ENCODE assay signal across 20 cellular contexts in genomic region chr12:125518074-125518473, GRCh38.
DNase-seq lines count a peak whose midpoint lies in the region; ATAC-seq, FAIRE-seq and TF ChIP-seq lines count a peak whose summit lies in the region.
"Had no signal": no experiment of that assay in that cellular context is flagged by ENCODE, and none has a peak within 500 bp of the region (broad histone marks: within the 10 kb centered on the region; RNA-seq: fewer than 3 reads in every experiment).

No MANE protein-coding gene starts in this region.

- H3K27me3 ChIP-seq in HepG2 (ENCODE audit: control insufficient read depth in 1 of 2, insufficient read depth in 2 of 2, low read length in 2 of 2): 0 out of 5 replicates have a peak, but pooled peaks cover 0 to 10% of the 10 kb centered on the region in 2 experiments
- H3K27me3 ChIP-seq in right lobe of liver: no peaks in the 10 kb centered on the region
- H3K27me3 ChIP-seq: cardiac muscle cell, upper lobe of right lung had no signal

- H3K79me2 ChIP-seq in HepG2 (ENCODE audit: insufficient read depth, low read length): no peaks in the 10 kb centered on the region

- H3K4me3 ChIP-seq in HepG2 (replicated peaks in 1 of 3; ENCODE audit: insufficient read depth in 1 of 3, low read depth in 2 of 3, low read length in 3 of 3) (no peak overlapping the region), right lobe of liver (no peak overlapping the region)
- H3K4me3 ChIP-seq: cardiac muscle cell, left ventricle myocardium inferior, smooth muscle cell, upper lobe of right lung had no signal

- H3K4me1 Mint-ChIP-seq in WTC11: no peaks in the 10 kb centered on the region
- H3K4me1 Mint-ChIP-seq: activated naive CD4-positive, alpha-beta T cell treated with anti-CD3 and anti-CD28 coated beads, Interleukin-2, amount 10 ng/mL, durations not matched to agents 7 days and 5 days had no signal

- 30% methylated on average over 2 of the region's 2 CpGs for WGBS in HepG2 (ENCODE audit: low lambda C conversion rate)
- WGBS in right lobe of liver (ENCODE audit: insufficient coverage, low coverage, low lambda C conversion rate, missing lambda C conversion rate): 11% methylated on average over 2 of the region's 2 CpGs

- H3K27me3 Mint-ChIP-seq in WTC11 (ENCODE audit: low read depth): no peaks in the 10 kb centered on the region
- H3K27me3 Mint-ChIP-seq: activated naive CD4-positive, alpha-beta T cell treated with anti-CD3 and anti-CD28 coated beads, Interleukin-2, amount 10 ng/mL, durations not matched to agents 7 days and 5 days had no signal

- no TSS peak for BruUV-seq in HepG2 (replicated peaks; lab: Mats Ljungman, UMichigan)

- in situ Hi-C loops in HepG2 (cut with HindIII; ENCODE audit: extremely low pct_ligation_motif_present, low pct_unique_long_range_greater_than_20kb): no loop called here

- no peak for TF ChIP-seq POLR2A in HepG2 (IDR thresholded peaks at IDR 0.05; ENCODE audit: insufficient read depth in 1 of 2, low read depth in 2 of 2, low read length in 2 of 2)
- TF ChIP-seq POLR2A in right lobe of liver (IDR thresholded peaks at IDR 0.05): no peak

- POLR2A ChIA-PET in HepG2 (lab: Yijun Ruan, JAX): no interaction called here
- POLR2A ChIA-PET in WTC11 (lab: Charles Lee): no interaction called here

- CTCF ChIA-PET in HepG2 (lab: Yijun Ruan, JAX; ENCODE audit: low intra/inter-chr PET ratio, low total read pairs): no interaction called here
- CTCF ChIA-PET in WTC11 (lab: Charles Lee): interaction anchor here (0.7 to 1.2 kb wide), 5 partner anchors 12 to 165 kb away, joined by 3 to 4 read pairs (median 3); no protein-coding TSS in a partner anchor

- FAIRE-seq in HepG2 (lab: Jason Lieb, UNC): no peak

- H3K36me3 Mint-ChIP-seq in WTC11: peaks cover 17% of the 10 kb centered on the region
- H3K36me3 Mint-ChIP-seq: activated naive CD4-positive, alpha-beta T cell treated with anti-CD3 and anti-CD28 coated beads, Interleukin-2, amount 10 ng/mL, durations not matched to agents 7 days and 5 days had no signal

- intact Hi-C loops in HepG2 (cut with micrococcal nuclease; ENCODE audit: unreplicated experiment): no loop called here
- intact Hi-C loops in right lobe of liver (cut with DNase I): no loop called here
- intact Hi-C loops in left cardiac atrium (cut with DNase I): no loop called here

- H3K27ac ChIP-seq in HepG2 (ENCODE audit: extremely low read length, insufficient read depth, low read length) (no peak overlapping the region), right lobe of liver (no peak overlapping the region)
- H3K27ac ChIP-seq: cardiac muscle cell, left ventricle myocardium inferior, upper lobe of right lung had no signal

- H3K4me1 ChIP-seq in HepG2 (ENCODE audit: insufficient read depth, low read length): 0 out of 2 replicates have a peak, but pooled peaks cover 7% of the 10 kb centered on the region
- no peaks in the 10 kb centered on the region for H3K4me1 ChIP-seq in right lobe of liver
- H3K4me1 ChIP-seq: left ventricle myocardium inferior, upper lobe of right lung had no signal

- H3K27ac Mint-ChIP-seq in WTC11: no peak overlapping the region
- H3K27ac Mint-ChIP-seq: activated naive CD4-positive, alpha-beta T cell treated with anti-CD3 and anti-CD28 coated beads, Interleukin-2, amount 10 ng/mL, durations not matched to agents 7 days and 5 days had no signal

- H3K36me3 ChIP-seq in HepG2 (replicated peaks in 1 of 2; ENCODE audit: control insufficient read depth in 1 of 2, insufficient read depth in 2 of 2, low read length in 2 of 2): no peaks in the 10 kb centered on the region
- no peaks in the 10 kb centered on the region for H3K36me3 ChIP-seq in right lobe of liver
- H3K36me3 ChIP-seq: cardiac muscle cell, left ventricle myocardium inferior, upper lobe of right lung had no signal

- H3K9me3 Mint-ChIP-seq in WTC11: peaks cover 5% of the 10 kb centered on the region; the same call in 1 of the 2 replicates

- TF ChIP-seq CTCF in HepG2 (CRISPR knock-in tag; IDR thresholded peaks at IDR 0.05) (no peak), right lobe of liver (IDR thresholded peaks at IDR 0.05) (no peak), WTC11 (IDR thresholded peaks at IDR 0.05) (no peak)

- no peak for TF ChIP-seq RAD21 in HepG2 (CRISPR knock-in tag; IDR thresholded peaks at IDR 0.05)

- DNase-seq in HepG2 (ENCODE audit: low spot score) (no peak), right lobe of liver (no peak), WTC11 (ENCODE audit: low spot score) (peak; percentile 38), iPS-NIHi11 (ENCODE audit: low spot score) (peak; percentile 34), superior temporal gyrus (ENCODE audit: extremely low spot score) (no peak), left cardiac atrium (no peak)
- DNase-seq: activated CD4-positive, alpha-beta T cell treated with anti-CD3 and anti-CD28 coated beads for 48 hours; activated CD8-positive, alpha-beta memory T cell treated with anti-CD3 and anti-CD28 coated beads, Interleukin-2, amount 50 U/mL, for 48 hours; activated naive CD4-positive, alpha-beta T cell treated with anti-CD3 and anti-CD28 coated beads, Interleukin-2, amount 10 ng/mL, durations not matched to agents 7 days and 5 days; hypothalamus; left ventricle myocardium inferior; NCI-H187 treated with DMSO at 0.1 percent for 48 hours; posterior cingulate gyrus; SHP77 treated with DMSO at 0.1 percent for 48 hours; T-helper 2 cell; upper lobe of right lung had no signal

- no peaks in the 10 kb centered on the region for H4K20me1 ChIP-seq in HepG2 (ENCODE audit: insufficient read depth, low read length)

- no peak overlapping the region for H3K4me3 Mint-ChIP-seq in WTC11
- H3K4me3 Mint-ChIP-seq: activated naive CD4-positive, alpha-beta T cell treated with anti-CD3 and anti-CD28 coated beads, Interleukin-2, amount 10 ng/mL, durations not matched to agents 7 days and 5 days had no signal

- ATAC-seq in HepG2 (no peak; the same call in 2 of the 3 replicates), right lobe of liver (no peak), WTC11 (peak; percentile 76), HG03378 (IDR thresholded peaks at IDR 0.05; ENCODE audit: unreplicated experiment) (no peak), HG03460 (IDR thresholded peaks at IDR 0.05; ENCODE audit: unreplicated experiment) (no peak), left cardiac atrium (no peak)
- ATAC-seq: upper lobe of right lung had no signal

- H3K9ac ChIP-seq in HepG2 (ENCODE audit: insufficient read depth, low read depth, low read length): no peak overlapping the region

- H3K4me2 ChIP-seq in HepG2 (ENCODE audit: low read depth, low read length): no peak overlapping the region
- H3K4me2 ChIP-seq: smooth muscle cell had no signal

- no peak for TF ChIP-seq EP300 in HepG2 (IDR thresholded peaks at IDR 0.05; ENCODE audit: low read depth in 2 of 2, low read length in 2 of 2)
- no peak for TF ChIP-seq EP300 in HepG2 (CRISPR knock-in tag; IDR thresholded peaks at IDR 0.05; ENCODE audit: borderline replicate concordance)

- H3K9me3 ChIP-seq in HepG2 (ENCODE audit: low read length): no peaks in the 10 kb centered on the region
- H3K9me3 ChIP-seq in right lobe of liver: no peaks in the 10 kb centered on the region
- H3K9me3 ChIP-seq: upper lobe of right lung had no signal

- no peak overlapping the region for H2AFZ ChIP-seq in HepG2 (ENCODE audit: low read length)

TF ChIP-seq in HepG2, 621 proteins besides CTCF, POLR2A, EP300 and RAD21 (continues in another document):
- peak; percentile 94 for TF ChIP-seq MIER2 (CRISPR knock-in tag; IDR thresholded peaks at IDR 0.05)
- TF ChIP-seq GFI1 (CRISPR knock-in tag; IDR thresholded peaks at IDR 0.05; ENCODE audit: borderline replicate concordance): no peak
- no peak for TF ChIP-seq ZNF367 (CRISPR knock-in tag; IDR thresholded peaks at IDR 0.05; ENCODE audit: borderline replicate concordance)

TF ChIP-seq in WTC11, 78 proteins besides CTCF, POLR2A, EP300 and RAD21:
- TF ChIP-seq, protein P1, sequence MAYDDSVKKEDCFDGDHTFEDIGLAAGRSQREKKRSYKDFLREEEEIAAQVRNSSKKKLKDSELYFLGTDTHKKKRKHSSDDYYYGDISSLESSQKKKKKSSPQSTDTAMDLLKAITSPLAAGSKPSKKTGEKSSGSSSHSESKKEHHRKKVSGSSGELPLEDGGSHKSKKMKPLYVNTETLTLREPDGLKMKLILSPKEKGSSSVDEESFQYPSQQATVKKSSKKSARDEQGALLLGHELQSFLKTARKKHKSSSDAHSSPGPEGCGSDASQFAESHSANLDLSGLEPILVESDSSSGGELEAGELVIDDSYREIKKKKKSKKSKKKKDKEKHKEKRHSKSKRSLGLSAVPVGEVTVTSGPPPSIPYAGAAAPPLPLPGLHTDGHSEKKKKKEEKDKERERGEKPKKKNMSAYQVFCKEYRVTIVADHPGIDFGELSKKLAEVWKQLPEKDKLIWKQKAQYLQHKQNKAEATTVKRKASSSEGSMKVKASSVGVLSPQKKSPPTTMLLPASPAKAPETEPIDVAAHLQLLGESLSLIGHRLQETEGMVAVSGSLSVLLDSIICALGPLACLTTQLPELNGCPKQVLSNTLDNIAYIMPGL (CRISPR knock-in tag; IDR thresholded peaks at IDR 0.05): no peak
- TF ChIP-seq SOX15 (CRISPR knock-in tag; IDR thresholded peaks at IDR 0.05) (no peak), ZNF317 (CRISPR knock-in tag; IDR thresholded peaks at IDR 0.05; ENCODE audit: borderline replicate concordance, low read depth) (no peak)
- TF ChIP-seq, protein P2, sequence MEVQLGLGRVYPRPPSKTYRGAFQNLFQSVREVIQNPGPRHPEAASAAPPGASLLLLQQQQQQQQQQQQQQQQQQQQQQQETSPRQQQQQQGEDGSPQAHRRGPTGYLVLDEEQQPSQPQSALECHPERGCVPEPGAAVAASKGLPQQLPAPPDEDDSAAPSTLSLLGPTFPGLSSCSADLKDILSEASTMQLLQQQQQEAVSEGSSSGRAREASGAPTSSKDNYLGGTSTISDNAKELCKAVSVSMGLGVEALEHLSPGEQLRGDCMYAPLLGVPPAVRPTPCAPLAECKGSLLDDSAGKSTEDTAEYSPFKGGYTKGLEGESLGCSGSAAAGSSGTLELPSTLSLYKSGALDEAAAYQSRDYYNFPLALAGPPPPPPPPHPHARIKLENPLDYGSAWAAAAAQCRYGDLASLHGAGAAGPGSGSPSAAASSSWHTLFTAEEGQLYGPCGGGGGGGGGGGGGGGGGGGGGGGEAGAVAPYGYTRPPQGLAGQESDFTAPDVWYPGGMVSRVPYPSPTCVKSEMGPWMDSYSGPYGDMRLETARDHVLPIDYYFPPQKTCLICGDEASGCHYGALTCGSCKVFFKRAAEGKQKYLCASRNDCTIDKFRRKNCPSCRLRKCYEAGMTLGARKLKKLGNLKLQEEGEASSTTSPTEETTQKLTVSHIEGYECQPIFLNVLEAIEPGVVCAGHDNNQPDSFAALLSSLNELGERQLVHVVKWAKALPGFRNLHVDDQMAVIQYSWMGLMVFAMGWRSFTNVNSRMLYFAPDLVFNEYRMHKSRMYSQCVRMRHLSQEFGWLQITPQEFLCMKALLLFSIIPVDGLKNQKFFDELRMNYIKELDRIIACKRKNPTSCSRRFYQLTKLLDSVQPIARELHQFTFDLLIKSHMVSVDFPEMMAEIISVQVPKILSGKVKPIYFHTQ (CRISPR knock-in tag; IDR thresholded peaks at IDR 0.05): no peak

Comparison
In these comparisons a context has a peak if more than half of its experiments do, and no peak if none do; other contexts are left out.
1. DNase-seq: peak in WTC11 (single experiment) and iPS-NIHi11 (single experiment); none in HepG2 (single experiment), right lobe of liver (0 of 3), superior temporal gyrus (single experiment) and left cardiac atrium (single experiment).